8 cellular contexts compared by ENCODE assay signal in the genomic region with DNA sequence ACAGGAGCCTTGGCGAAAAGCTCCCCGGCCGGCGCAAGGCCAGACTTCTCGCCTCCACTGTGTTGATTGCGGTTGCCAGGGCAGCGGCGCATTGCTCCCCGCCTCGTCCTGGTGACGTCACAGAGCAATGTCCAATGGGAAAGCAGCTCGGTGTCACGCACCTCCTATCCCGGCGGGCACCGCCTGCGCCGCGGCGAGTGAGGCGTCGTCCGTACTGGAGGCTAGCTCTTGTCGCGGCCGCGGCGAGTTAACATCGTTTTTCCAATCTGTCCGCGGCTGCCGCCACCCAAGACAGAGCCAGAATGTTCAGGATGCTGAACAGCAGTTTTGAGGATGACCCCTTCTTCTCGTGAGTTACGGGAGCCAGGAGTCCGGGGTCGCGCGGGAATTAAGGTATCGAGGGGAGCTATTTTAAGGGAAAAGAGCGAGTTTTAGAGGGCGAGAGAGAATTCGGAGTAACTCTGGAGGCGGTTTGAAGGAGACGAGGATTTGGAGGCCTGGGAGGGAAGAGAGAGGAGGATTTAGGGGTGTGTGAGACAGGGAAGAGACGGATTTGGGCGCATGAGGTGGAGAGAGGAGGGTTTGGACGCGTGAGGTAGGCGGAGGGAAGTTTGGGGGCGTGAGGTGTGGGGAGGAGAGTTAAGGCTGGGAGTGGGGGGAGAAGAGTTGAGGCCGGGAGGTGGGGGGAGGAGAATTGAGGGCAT. TPM values are rescaled to one million over a fixed set of nuclear protein-coding genes. Genes with fewer than 3 reads are reported as not detected.
DNase-seq lines count a peak whose midpoint lies in the region; ATAC-seq and TF ChIP-seq lines count a peak whose summit lies in the region.

A gene with protein sequence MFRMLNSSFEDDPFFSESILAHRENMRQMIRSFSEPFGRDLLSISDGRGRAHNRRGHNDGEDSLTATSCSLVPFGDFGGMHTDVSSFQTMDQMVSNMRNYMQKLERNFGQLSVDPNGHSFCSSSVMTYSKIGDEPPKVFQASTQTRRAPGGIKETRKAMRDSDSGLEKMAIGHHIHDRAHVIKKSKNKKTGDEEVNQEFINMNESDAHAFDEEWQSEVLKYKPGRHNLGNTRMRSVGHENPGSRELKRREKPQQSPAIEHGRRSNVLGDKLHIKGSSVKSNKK (plus strand): TSS at position 196 of the 704 bp plus-strand sequence. CDS start 107 bp downstream, at position 303.

- no peak within 1 kb of the TSS for H2BK12ac ChIP-seq in trophoblast cell (ENCODE audit: low read length)

- H4K12ac ChIP-seq in trophoblast cell (ENCODE audit: low read depth, low read length), result peak within 1 kb of the TSS; percentile 2

- no peak within 1 kb of the TSS for H3K9ac ChIP-seq in trophoblast cell (ENCODE audit: low read length)

- H3K4me1 ChIP-seq in ascending aorta, result peaks cover 0 to 3% of the 10 kb centered on the region in 2 donors
- H3K4me1 ChIP-seq in left ventricle myocardium inferior, result peaks cover 41% of the 10 kb centered on the region
- peaks cover 0 to 4% of the 10 kb centered on the region in 2 experiments for H3K4me1 ChIP-seq in trophoblast cell (ENCODE audit: control insufficient read depth in 1 of 2, insufficient read depth in 2 of 2, low read length in 2 of 2)
- no peaks in the 10 kb centered on the region for H3K4me1 ChIP-seq in thyroid gland

- peaks cover 10% of the 10 kb centered on the region for H3K4me1 Mint-ChIP-seq in T-helper 2 cell treated with Interferon-gamma antibody and Interleukin-4, amounts not matched to agents 5 μg/mL and 100 μg/mL, for 36 hours (ENCODE audit: low read depth)

- no peaks in the 10 kb centered on the region for H3K36me3 ChIP-seq in ascending aorta
- no peaks in the 10 kb centered on the region for H3K36me3 ChIP-seq in left ventricle myocardium inferior
- no peaks in the 10 kb centered on the region for H3K36me3 ChIP-seq in trophoblast cell (ENCODE audit: control insufficient read depth in 1 of 2, insufficient read depth in 2 of 2, low read length in 2 of 2)
- no peaks in the 10 kb centered on the region for H3K36me3 ChIP-seq in thyroid gland

- no peak within 1 kb of the TSS for H3K4ac ChIP-seq in trophoblast cell (ENCODE audit: low read depth, low read length)

- H2BK5ac ChIP-seq in trophoblast cell (ENCODE audit: low read depth, low read length, poor library complexity), result no peak within 1 kb of the TSS

- no peak for TF ChIP-seq CTCF in ascending aorta (IDR thresholded peaks at IDR 0.05)
- no peak for TF ChIP-seq CTCF in left ventricle myocardium inferior (IDR thresholded peaks at IDR 0.05; ENCODE audit: borderline replicate concordance)
- TF ChIP-seq CTCF in thyroid gland (IDR thresholded peaks at IDR 0.05), result peak in 1 of 6 experiments; percentile 18

- intact Hi-C loops in ascending aorta (cut with DNase I) (loop anchor here (1.0 to 5.0 kb wide), 3 partner anchors 73 to 464 kb away; partner anchors contain the start of genes GFM1, MFSD1 and SHOX2), left ventricle myocardium inferior (cut with micrococcal nuclease) (no loop called here), thyroid gland (cut with DNase I) (no loop called here)

- H3K27ac ChIP-seq in ascending aorta (peak within 1 kb of the TSS; percentile 55 to 60), left ventricle myocardium inferior (replicated peaks) (peak within 1 kb of the TSS; percentile 87), trophoblast cell (ENCODE audit: low read depth, low read length) (no peak within 1 kb of the TSS), thyroid gland (peak within 1 kb of the TSS in 2 of 3 donors; percentile 39 to 63)

- no peak within 1 kb of the TSS for H2AK5ac ChIP-seq in trophoblast cell (ENCODE audit: low read length)

- H3K27ac Mint-ChIP-seq in T-helper 2 cell treated with Interferon-gamma antibody and Interleukin-4, amounts not matched to agents 5 μg/mL and 100 μg/mL, for 36 hours, result peak within 1 kb of the TSS; percentile 65

- peak within 1 kb of the TSS; percentile 65 to 88 for H3K4me3 ChIP-seq in ascending aorta
- peak within 1 kb of the TSS; percentile 86 for H3K4me3 ChIP-seq in left ventricle myocardium inferior
- H3K4me3 ChIP-seq in trophoblast cell (ENCODE audit: low read depth, low read length), result peak within 1 kb of the TSS; percentile 74
- peak within 1 kb of the TSS; percentile 30 to 53 (median 49) for H3K4me3 ChIP-seq in thyroid gland (replicated peaks in 1 of 3)

- TF ChIP-seq POLR2A in thyroid gland (IDR thresholded peaks at IDR 0.05), result peak in 1 of 2 donors; percentile 87

- peak within 1 kb of the TSS; percentile 75 for H4K8ac ChIP-seq in trophoblast cell (ENCODE audit: low read depth, low read length)

- H3K27me3 ChIP-seq in ascending aorta (no peaks in the 10 kb centered on the region), left ventricle myocardium inferior (ENCODE audit: low read depth) (no peaks in the 10 kb centered on the region), trophoblast cell (ENCODE audit: insufficient read depth, low read length) (no peaks in the 10 kb centered on the region), thyroid gland (no peaks in the 10 kb centered on the region)

- no CpG with 5 or more reads among the region's 51 CpGs for WGBS in trophoblast cell (ENCODE audit: extremely low coverage, insufficient coverage, insufficient read length)
- WGBS in thyroid gland, 2 donors, result 1% methylated on average over 41 to 46 of the region's 51 CpGs

- peak; percentile 100 for ATAC-seq in HG02571 (IDR thresholded peaks at IDR 0.05; ENCODE audit: unreplicated experiment)

- peak within 1 kb of the TSS; percentile 91 for H3K4me2 ChIP-seq in trophoblast cell (ENCODE audit: low read length)

- H3K9me3 Mint-ChIP-seq in T-helper 2 cell treated with Interferon-gamma antibody and Interleukin-4, amounts not matched to agents 5 μg/mL and 100 μg/mL, for 36 hours, result no peaks in the 10 kb centered on the region

- H2BK120ac ChIP-seq in trophoblast cell (ENCODE audit: insufficient read depth, low read length, poor library complexity), result no peak within 1 kb of the TSS

- H3K9me3 ChIP-seq in ascending aorta, result no peaks in the 10 kb centered on the region
- no peaks in the 10 kb centered on the region for H3K9me3 ChIP-seq in left ventricle myocardium inferior (replicated peaks)
- H3K9me3 ChIP-seq in trophoblast cell (ENCODE audit: insufficient read depth, low read depth, low read length), result peaks cover 6% of the 10 kb centered on the region
- no peaks in the 10 kb centered on the region for H3K9me3 ChIP-seq in thyroid gland

- H3K79me1 ChIP-seq in trophoblast cell (ENCODE audit: low read length), result peaks cover 4% of the 10 kb centered on the region

- peaks cover 27% of the 10 kb centered on the region for H3K27me3 Mint-ChIP-seq in T-helper 2 cell treated with Interferon-gamma antibody and Interleukin-4, amounts not matched to agents 5 μg/mL and 100 μg/mL, for 36 hours (ENCODE audit: low read depth)

- no peak within 1 kb of the TSS for H3K14ac ChIP-seq in trophoblast cell (ENCODE audit: low read length)

- DNase-seq in GM03348 (ENCODE audit: low spot score) (peak; percentile 99), NCI-H128 (lab: John Stamatoyannopoulos, UW; ENCODE audit: unreplicated experiment) (peak; percentile 91), ascending aorta (ENCODE audit: low spot score in 2 of 2) (peak; percentile 85 to 98), left ventricle myocardium inferior (peak; percentile 97), trophoblast cell (peak; percentile 95 to 98), thyroid gland (peak; percentile 95 to 97)
- DNase-seq in T-helper 2 cell treated with Interferon-gamma antibody and Interleukin-4, amounts not matched to agents 5 μg/mL and 100 μg/mL, for 36 hours (ENCODE audit: low spot score), result peak; percentile 86

- peak within 1 kb of the TSS; percentile 79 for H2AFZ ChIP-seq in trophoblast cell (ENCODE audit: insufficient read depth, low read length, poor library complexity)

- peak within 1 kb of the TSS; percentile 87 for H3K4me3 Mint-ChIP-seq in T-helper 2 cell treated with Interferon-gamma antibody and Interleukin-4, amounts not matched to agents 5 μg/mL and 100 μg/mL, for 36 hours

- H3K18ac ChIP-seq in trophoblast cell (ENCODE audit: low read length), result no peak within 1 kb of the TSS

- H3K23ac ChIP-seq in trophoblast cell (ENCODE audit: low read length), result no peak within 1 kb of the TSS

- H4K91ac ChIP-seq in trophoblast cell (ENCODE audit: low read depth, low read length), result no peak within 1 kb of the TSS

- no peaks in the 10 kb centered on the region for H3K79me2 ChIP-seq in trophoblast cell (ENCODE audit: control insufficient read depth, insufficient read depth, low read length, poor library complexity)

- H3K36me3 Mint-ChIP-seq in T-helper 2 cell treated with Interferon-gamma antibody and Interleukin-4, amounts not matched to agents 5 μg/mL and 100 μg/mL, for 36 hours (ENCODE audit: low read depth), result no peaks in the 10 kb centered on the region

RNA-seq across cellular contexts. Expression of the gene that starts here (rescaled TPM):
- total RNA-seq in ascending aorta (3.3 TPM), left ventricle myocardium inferior (200 TPM), thyroid gland (10 to 100 TPM; 11.2 to 22.8 (median 15.4) TPM)
- polyA plus RNA-seq in trophoblast cell (2013), result 6.8 and 7.0 TPM in 2 replicates
